In genomic region chr1:9165396-9165795, GRCh38 we compare ENCODE assay signal across 19 cellular contexts. TPM values are rescaled to one million over a fixed set of nuclear protein-coding genes. Genes with fewer than 3 reads are reported as not detected.
DNase-seq lines count a peak whose midpoint lies in the region; ATAC-seq, FAIRE-seq and TF ChIP-seq lines count a peak whose summit lies in the region.
"Had no signal": no experiment of that assay in that cellular context is flagged by ENCODE, and none has a peak within 500 bp of the region (broad histone marks: within the 10 kb centered on the region; RNA-seq: fewer than 3 reads in every experiment).

No MANE protein-coding gene starts in this region.

- H3K79me2 ChIP-seq in SK-N-SH (ENCODE audit: insufficient read depth) (peaks cover 90% of the 10 kb centered on the region), OCI-LY3 (ENCODE audit: low read length) (no peaks in the 10 kb centered on the region), fibroblast of lung (ENCODE audit: control insufficient read depth, insufficient read depth, low read length) (peaks cover 47% of the 10 kb centered on the region)

- WGBS in SK-N-SH (ENCODE audit: low lambda C conversion rate), result 100% methylated on average over 3 of the region's 7 CpGs
- 79 to 83% methylated on average over 7 of the region's 7 CpGs for whole genome bisulfite sequencing in tibial nerve, 2 donors

- H3K9me2 ChIP-seq in SK-N-SH, result no peaks in the 10 kb centered on the region

- H3K4me2 ChIP-seq in SK-N-SH (peak overlapping the region; percentile 84; the same call in 1 of the 2 replicates), OCI-LY3 (ENCODE audit: low read length) (peak overlapping the region; percentile 96), fibroblast of lung (ENCODE audit: extremely low read depth, insufficient read depth, low read length) (peak overlapping the region; percentile 29)

- H3K4me1 ChIP-seq in SK-N-SH (ENCODE audit: control insufficient read depth in 1 of 2, insufficient read depth in 2 of 2, low read depth in 1 of 2, low read length in 1 of 2) (peaks cover 2 to 16% of the 10 kb centered on the region in 2 experiments; a peak in 3 of 4 replicates), OCI-LY3 (ENCODE audit: low read length) (peaks cover 41% of the 10 kb centered on the region), fibroblast of lung (ENCODE audit: control insufficient read depth, extremely low read depth, insufficient read depth, low read length) (peaks cover 25% of the 10 kb centered on the region), tibial nerve (peaks cover 0 to 62% (median 30%) of the 10 kb centered on the region in 4 donors)

- CTCF ChIA-PET in SK-N-SH (lab: Yijun Ruan, JAX), result interaction anchor here (1.3 to 1.5 kb wide), 2 partner anchors 10 to 54 kb away, joined by 3 to 4 read pairs; no protein-coding TSS in a partner anchor

- H3K9me3 ChIP-seq in SK-N-SH (no peaks in the 10 kb centered on the region), OCI-LY3 (ENCODE audit: insufficient read depth, low read length) (no peaks in the 10 kb centered on the region), fibroblast of lung (ENCODE audit: control insufficient read depth, insufficient read depth, low read depth, low read length) (no peaks in the 10 kb centered on the region), tibial nerve (no peaks in the 10 kb centered on the region)
- H3K9me3 ChIP-seq: pancreas had no signal

- H3K9ac ChIP-seq in SK-N-SH (no peak overlapping the region), OCI-LY3 (ENCODE audit: low read length) (no peak overlapping the region), fibroblast of lung (ENCODE audit: insufficient read depth, low read length) (peak overlapping the region; percentile 27)

- TF ChIP-seq POLR2A in tibial nerve (IDR thresholded peaks at IDR 0.05) (no peak), GM12891 (IDR thresholded peaks at IDR 0.05; ENCODE audit: low read depth, low read length) (no peak), erythroblast (IDR thresholded peaks at IDR 0.05; ENCODE audit: low read length) (no peak)

- H3K4me3 ChIP-seq in SK-N-SH (ENCODE audit: low read depth in 2 of 2, low read length in 1 of 2) (no peak overlapping the region), OCI-LY3 (ENCODE audit: low read length) (no peak overlapping the region), fibroblast of lung (replicated peaks in 1 of 4; ENCODE audit: control extremely low read depth in 1 of 4, insufficient read depth in 1 of 4, low read depth in 3 of 4, low read length in 4 of 4) (no peak overlapping the region), tibial nerve (no peak overlapping the region)
- H3K4me3 ChIP-seq: pancreas had no signal

- no peaks in the 10 kb centered on the region for H3K27me3 ChIP-seq in SK-N-SH (ENCODE audit: insufficient read depth)
- H3K27me3 ChIP-seq in OCI-LY3 (ENCODE audit: low read depth, low read length), result no peaks in the 10 kb centered on the region
- no peaks in the 10 kb centered on the region for H3K27me3 ChIP-seq in fibroblast of lung (ENCODE audit: control insufficient read depth, insufficient read depth, low read length)
- no peaks in the 10 kb centered on the region for H3K27me3 ChIP-seq in tibial nerve
- H3K27me3 ChIP-seq: pancreas had no signal

- H3K36me3 ChIP-seq in SK-N-SH (replicated peaks in 1 of 2; ENCODE audit: control insufficient read depth in 1 of 2, insufficient read depth in 2 of 2, low read length in 1 of 2) (no peaks in the 10 kb centered on the region), OCI-LY3 (replicated peaks; ENCODE audit: low read depth, low read length) (no peaks in the 10 kb centered on the region), fibroblast of lung (ENCODE audit: control insufficient read depth, insufficient read depth, low read length) (peaks cover 7% of the 10 kb centered on the region), tibial nerve (no peaks in the 10 kb centered on the region)
- H3K36me3 ChIP-seq: pancreas had no signal

- H2AFZ ChIP-seq in SK-N-SH (ENCODE audit: low read depth) (no peak overlapping the region), OCI-LY3 (ENCODE audit: low read depth, low read length) (no peak overlapping the region), fibroblast of lung (ENCODE audit: low read length) (no peak overlapping the region)

- TF ChIP-seq EP300 in SK-N-SH (IDR thresholded peaks at IDR 0.05; ENCODE audit: borderline replicate concordance in 1 of 2, low read depth in 1 of 2, low read length in 1 of 2) (no peak), tibial nerve (IDR thresholded peaks at IDR 0.05) (no peak)

- FAIRE-seq in GM12891 (lab: Jason Lieb, UNC), result no peak
- FAIRE-seq: pancreas, RCC 7860 had no signal

- no peak for TF ChIP-seq RAD21 in SK-N-SH (IDR thresholded peaks at IDR 0.05; ENCODE audit: low read length)

- DNase-seq in SK-N-SH, result no peak
- DNase-seq in fibroblast of lung (ENCODE audit: low read depth in 2 of 2), result no peak
- DNase-seq in tibial nerve (ENCODE audit: low spot score in 2 of 2), result no peak
- no peak for DNase-seq in GM12891 (ENCODE audit: insufficient read length, low spot score)
- no peak for DNase-seq in erythroblast (lab: John Stamatoyannopoulos, UW)
- DNase-seq: activated naive CD4-positive, alpha-beta T cell; CD8-positive, alpha-beta memory T cell; effector CD4-positive, alpha-beta T cell; foreskin melanocyte; GDM1; Karpas-422; NCI-H524 treated with DMSO at 0.1 percent for 48 hours; pancreas; stimulated activated CD4-positive, alpha-beta T cell treated with anti-CD3 and anti-CD28 coated beads, Interleukin-12 subunit alpha, Interleukin-12 subunit beta, amount 100 ng/mL, for 4 hours had no signal

- peaks cover 30% of the 10 kb centered on the region for H3F3A ChIP-seq in SK-N-SH (replicated peaks; ENCODE audit: insufficient read depth)

- POLR2A ChIA-PET in SK-N-SH (lab: Yijun Ruan, JAX), result interaction anchor here (0.6 kb wide), 1 partner anchor 23 kb away, joined by 3 read pairs; no protein-coding TSS in a partner anchor

- TF ChIP-seq CTCF in SK-N-SH (IDR thresholded peaks at IDR 0.05) (no peak), OCI-LY3 (IDR thresholded peaks at IDR 0.05; ENCODE audit: low read depth, low read length) (no peak), fibroblast of lung (conservative IDR thresholded peaks at IDR 0.05 in 1 of 2, IDR thresholded peaks at IDR 0.05 in 1 of 2; ENCODE audit: low read depth in 1 of 2, low read length in 2 of 2) (no peak), tibial nerve (IDR thresholded peaks at IDR 0.05) (no peak)

- H4K20me1 ChIP-seq in SK-N-SH (ENCODE audit: insufficient read depth), result peaks cover 96% of the 10 kb centered on the region
- H4K20me1 ChIP-seq in OCI-LY3 (ENCODE audit: insufficient read depth, low read length), result no peaks in the 10 kb centered on the region
- no peaks in the 10 kb centered on the region for H4K20me1 ChIP-seq in fibroblast of lung (ENCODE audit: control insufficient read depth, extremely low read depth, insufficient read depth, low read length)

- H3K27ac ChIP-seq in SK-N-SH (ENCODE audit: low read depth in 2 of 2, low read length in 1 of 2) (peak overlapping the region in 1 of 2 experiments; percentile 97; a peak in 1 of 4 replicates), OCI-LY3 (ENCODE audit: low read length) (no peak overlapping the region), fibroblast of lung (ENCODE audit: insufficient read depth, low read length) (no peak overlapping the region), tibial nerve (peak overlapping the region in 3 of 4 donors; percentile 69 to 94 (median 75))
- H3K27ac ChIP-seq: 22Rv1 had no signal

- no peak for ATAC-seq in SK-N-SH treated with all-trans-retinoic acid at 6 μM for 48 hours
- no peak for ATAC-seq in HG03159 (IDR thresholded peaks at IDR 0.05; ENCODE audit: unreplicated experiment)
- ATAC-seq: pancreas had no signal

TF ChIP-seq in SK-N-SH, 30 proteins besides CTCF, POLR2A, EP300 and RAD21 (continues in another document):
- TF ChIP-seq SMC3 (IDR thresholded peaks at IDR 0.05; ENCODE audit: low read depth, low read length), result no peak
- no peak for TF ChIP-seq ELF1 (IDR thresholded peaks at IDR 0.05)
- no peak for TF ChIP-seq POLR2AphosphoS5 (IDR thresholded peaks at IDR 0.05; ENCODE audit: low read depth, low read length)

TF ChIP-seq in SK-N-SH treated with all-trans-retinoic acid at 6 μM for 48 hours, 23 proteins besides CTCF, POLR2A, EP300 and RAD21 (continues in another document):
- TF ChIP-seq ZNF8 (CRISPR knock-in tag; IDR thresholded peaks at IDR 0.05), result no peak
- no peak for TF ChIP-seq POU6F1 (CRISPR knock-in tag; IDR thresholded peaks at IDR 0.05; ENCODE audit: borderline replicate concordance, low read depth)

TF ChIP-seq in GM12891, 5 proteins besides CTCF, POLR2A, EP300 and RAD21:
- no peak for TF ChIP-seq POLR2AphosphoS5 (IDR thresholded peaks at IDR 0.05; ENCODE audit: low read depth, low read length)
- no peak for TF ChIP-seq SPI1 (IDR thresholded peaks at IDR 0.05; ENCODE audit: low read depth, low read length)
- TF ChIP-seq PAX5 (IDR thresholded peaks at IDR 0.05; ENCODE audit: insufficient read depth, low read length, severe bottlenecking), result no peak
- TF ChIP-seq TAF1 (IDR thresholded peaks at IDR 0.05; ENCODE audit: low read depth, low read length), result no peak

RNA-seq across cellular contexts. Expression of gene GPR157, which starts 36.5 kb away (rescaled TPM):
- polyA plus RNA-seq in SK-N-SH (2012; rRNA removed), result 1.8 and 2.1 TPM in 2 replicates
- polyA plus RNA-seq in SK-N-SH (2012; cell fraction: cytosol; rRNA removed), result 1.1 and 1.4 TPM in 2 replicates
- polyA plus RNA-seq in SK-N-SH (2012; cell fraction: nucleus; rRNA removed), result 4.3 and 5.7 TPM in 2 replicates
- 3.1 and 3.6 TPM in 2 replicates for total RNA-seq in fibroblast of lung
- polyA plus RNA-seq in fibroblast of lung, result 0.82 and 1.2 TPM in 2 replicates
- 2.3 and 2.9 TPM in 2 replicates for polyA plus RNA-seq in fibroblast of lung (2012)
- polyA minus RNA-seq in fibroblast of lung (ENCODE audit: low replicate concordance), result 3.4 and 4.6 TPM in 2 replicates
- 10 to 100 TPM in 1 of 4 donors, 1 to 10 TPM in 3; 2.8 to 10.5 (median 6.2) TPM for total RNA-seq in tibial nerve
- polyA plus RNA-seq in GM12891 (2012; ENCODE audit: low read depth, missing spikeins), result 6.8 TPM

Comparison
In these comparisons a context has a peak if more than half of its experiments do, and no peak if none do; other contexts are left out.
1. H3K27ac ChIP-seq: peak in tibial nerve (3 of 4); none in OCI-LY3 (single experiment) and fibroblast of lung (single experiment).
2. H3K4me2 ChIP-seq: peak in every context shown above with its lines; median percentile 96 in OCI-LY3; 84 in SK-N-SH; 29 in fibroblast of lung.